11 cellular contexts compared by ENCODE assay signal in the genomic region with DNA sequence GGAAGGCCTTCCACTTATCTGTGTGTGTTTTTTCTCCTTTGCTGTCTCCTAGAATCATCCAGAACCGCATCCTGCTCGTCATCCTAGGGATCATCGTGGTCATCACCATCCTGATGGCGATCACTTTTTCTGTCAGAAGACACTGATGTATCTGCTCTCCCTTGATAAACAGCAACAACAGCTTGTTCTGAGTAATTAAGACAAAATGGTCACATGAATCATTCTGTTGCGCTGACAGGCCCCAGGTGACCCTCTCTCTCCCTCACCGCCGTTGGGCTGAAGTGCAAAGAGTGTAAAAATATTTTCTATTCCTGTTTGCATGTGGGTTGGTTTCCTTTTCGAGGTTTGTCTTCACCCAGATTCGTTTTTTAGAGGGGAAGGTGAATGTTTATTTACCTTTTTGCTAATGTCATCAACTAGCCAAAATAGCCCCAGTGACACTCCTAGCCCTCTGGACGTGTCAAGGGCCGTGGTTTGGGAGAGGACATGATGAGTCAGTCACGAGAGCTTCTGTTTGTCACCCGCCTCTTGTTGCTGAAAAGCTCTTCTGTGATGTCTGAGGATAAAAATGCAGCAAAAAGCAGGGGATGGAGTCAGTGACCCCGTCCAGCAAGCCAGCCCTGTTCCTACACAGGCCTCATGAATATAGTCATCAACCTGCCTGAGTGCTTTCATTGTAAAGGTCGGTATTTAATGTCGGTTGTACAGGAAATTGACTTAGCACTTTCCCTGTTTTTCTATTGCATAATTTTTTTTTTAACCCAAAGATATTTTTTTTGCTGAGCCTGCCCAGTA.
DNase-seq lines count a peak whose midpoint lies in the region; ATAC-seq, FAIRE-seq and TF ChIP-seq lines count a peak whose summit lies in the region.
"Had no signal": no experiment of that assay in that cellular context is flagged by ENCODE, and none has a peak within 500 bp of the region (broad histone marks: within the 10 kb centered on the region; RNA-seq: fewer than 3 reads in every experiment).

No MANE protein-coding gene starts in this region.

- DNase-seq in H54 (ENCODE audit: insufficient read length, low spot score), result peak; percentile 61
- peak; percentile 41 for DNase-seq in RWPE1 (ENCODE audit: low spot score)
- peak; percentile 47 for DNase-seq in fibroblast of villous mesenchyme (ENCODE audit: low read depth)
- no peak for DNase-seq in sciatic nerve (ENCODE audit: low spot score)
- DNase-seq in 8988T, result no peak
- DNase-seq in CD8-positive, alpha-beta memory T cell, result no peak
- no peak for DNase-seq in nucleus accumbens (lab: John Stamatoyannopoulos, UW)
- DNase-seq: SW 1271 had no signal

- no peaks in the 10 kb centered on the region for H3K36me3 ChIP-seq in CD8-positive, alpha-beta memory T cell (ENCODE audit: insufficient read depth, low read length)

- H3K27me3 ChIP-seq in CD8-positive, alpha-beta memory T cell (ENCODE audit: insufficient read depth, low read length, poor library complexity, severe bottlenecking), result no peaks in the 10 kb centered on the region

- no peaks in the 10 kb centered on the region for H3K9me3 ChIP-seq in CD8-positive, alpha-beta memory T cell (ENCODE audit: low read length)

- CTCF ChIA-PET in RWPE1 (lab: Yijun Ruan, JAX), result interaction anchor here (0.5 kb wide), 1 partner anchor 328 kb away, joined by 3 read pairs; no protein-coding TSS in a partner anchor
- CTCF ChIA-PET in CD8-positive, alpha-beta memory T cell (lab: Charles Lee), result no interaction called here

- TF ChIP-seq POLR2A in H54 (IDR thresholded peaks at IDR 0.05; ENCODE audit: low read depth, low read length), result no peak

- ATAC-seq in sciatic nerve (peak; percentile 40), HG02588 (IDR thresholded peaks at IDR 0.05; ENCODE audit: unreplicated experiment) (no peak)

- POLR2A ChIA-PET in RWPE1 (lab: Yijun Ruan, JAX; ENCODE audit: low non-redundant PET), result no interaction called here
- POLR2A ChIA-PET in CD8-positive, alpha-beta memory T cell (lab: Charles Lee), result no interaction called here

- TF ChIP-seq CTCF in RWPE1 (conservative IDR thresholded peaks at IDR 0.05; ENCODE audit: low read depth) (no peak), fibroblast of villous mesenchyme (IDR thresholded peaks at IDR 0.05; ENCODE audit: insufficient read depth, low read depth, low read length) (no peak)

- peak overlapping the region in 3 of 8 donors; percentile 3 to 34 (median 26) for H3K27ac Mint-ChIP-seq in CD8-positive, alpha-beta memory T cell
- H3K27ac Mint-ChIP-seq: activated naive CD8-positive, alpha-beta T cell; memory B cell had no signal

- H3K36me3 Mint-ChIP-seq in CD8-positive, alpha-beta memory T cell, result peaks cover 9 to 45% (median 26%) of the 10 kb centered on the region in 3 donors

- H3K4me1 ChIP-seq in CD8-positive, alpha-beta memory T cell (ENCODE audit: insufficient read depth, low read length), result no peaks in the 10 kb centered on the region

- intact Hi-C loops in sciatic nerve (cut with DNase I), result no loop called here

- no peak overlapping the region for H3K4me3 Mint-ChIP-seq in CD8-positive, alpha-beta memory T cell
- H3K4me3 Mint-ChIP-seq: activated naive CD8-positive, alpha-beta T cell; memory B cell had no signal

- no peaks in the 10 kb centered on the region for H3K9me3 Mint-ChIP-seq in CD8-positive, alpha-beta memory T cell
- H3K9me3 Mint-ChIP-seq: memory B cell had no signal

- peak overlapping the region; percentile 59 for H3K27ac ChIP-seq in RWPE1
- no peak overlapping the region for H3K27ac ChIP-seq in CD8-positive, alpha-beta memory T cell (ENCODE audit: low read depth, low read length)

- peaks cover 0 to 3% (median 0%) of the 10 kb centered on the region in 3 donors for H3K4me1 Mint-ChIP-seq in CD8-positive, alpha-beta memory T cell
- H3K4me1 Mint-ChIP-seq: memory B cell had no signal

- FAIRE-seq in H54 (lab: Jason Lieb, UNC), result no peak

- H3K27me3 Mint-ChIP-seq in CD8-positive, alpha-beta memory T cell, result peaks cover 0 to 1% of the 10 kb centered on the region in 2 donors
- H3K27me3 Mint-ChIP-seq: activated naive CD8-positive, alpha-beta T cell; memory B cell had no signal

- no peak overlapping the region for H3K4me3 ChIP-seq in fibroblast of villous mesenchyme (ENCODE audit: low read depth, low read length)
- no peak overlapping the region for H3K4me3 ChIP-seq in CD8-positive, alpha-beta memory T cell (ENCODE audit: low read length)

Comparison
In these comparisons a context has a peak if more than half of its experiments do, and no peak if none do; other contexts are left out.
1. DNase-seq: peak in H54 (single experiment), RWPE1 (single experiment) and fibroblast of villous mesenchyme (single experiment); none in sciatic nerve (single experiment), 8988T (single experiment), CD8-positive, alpha-beta memory T cell (0 of 5) and nucleus accumbens (0 of 56).